In the genomic region with DNA sequence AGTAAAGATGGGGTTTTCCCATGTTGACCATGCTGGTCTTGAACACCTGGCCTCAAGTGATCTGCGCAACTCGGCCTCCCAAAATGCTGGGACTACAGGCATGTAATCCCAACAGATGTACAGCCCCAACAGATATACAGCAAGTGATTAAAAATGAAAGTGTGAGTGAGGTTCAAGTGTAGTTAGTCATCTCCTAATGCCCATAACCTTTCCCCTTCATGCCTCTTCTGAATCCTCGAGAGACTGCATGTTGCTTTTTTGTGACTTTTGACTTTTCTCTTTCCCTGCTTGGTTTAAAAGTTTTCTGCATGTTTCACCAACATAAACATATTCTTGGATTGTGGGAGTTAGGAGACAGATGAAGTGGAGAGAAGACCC, we compare ENCODE assay signal across 19 cellular contexts. TPM values are rescaled to one million over a fixed set of nuclear protein-coding genes. Genes with fewer than 3 reads are reported as not detected.
DNase-seq lines count a peak whose midpoint lies in the region; ATAC-seq, FAIRE-seq and TF ChIP-seq lines count a peak whose summit lies in the region.
"Had no signal": no experiment of that assay in that cellular context is flagged by ENCODE, and none has a peak within 500 bp of the region (broad histone marks: within the 10 kb centered on the region; RNA-seq: fewer than 3 reads in every experiment).

No MANE protein-coding gene starts in this region.

- ATAC-seq in HG03175 (IDR thresholded peaks at IDR 0.05; ENCODE audit: unreplicated experiment) (no peak), GM21367 (IDR thresholded peaks at IDR 0.05; ENCODE audit: unreplicated experiment) (no peak)
- ATAC-seq: GM23338; right cardiac atrium; stimulated activated effector memory CD8-positive, alpha-beta T cell treated with anti-CD3 and anti-CD28 coated beads, Interleukin-12 subunit alpha, Interleukin-12 subunit beta, amount 100 ng/mL, for 72 hours had no signal

- POLR2A ChIA-PET in RWPE1 (lab: Yijun Ruan, JAX; ENCODE audit: low non-redundant PET): no interaction called here

- dilution Hi-C loops in keratinocyte (cut with MboI; ENCODE audit: extremely low pct_ligation_motif_present, low sequenced_read_pairs): no loop called here

- H4K20me1 ChIP-seq in GM23248 (ENCODE audit: insufficient read depth) (no peaks in the 10 kb centered on the region; the same call in 1 of the 2 replicates), keratinocyte (ENCODE audit: control insufficient read depth, extremely low read depth, insufficient read depth, low read length) (no peaks in the 10 kb centered on the region)

- no peak for TF ChIP-seq POLR2A in esophagus muscularis mucosa (IDR thresholded peaks at IDR 0.05; ENCODE audit: low read depth)

- in situ Hi-C loops in GM23248 (cut with MboI): no loop called here

- H3K9me3 ChIP-seq in GM23248 (ENCODE audit: low read depth) (no peaks in the 10 kb centered on the region), keratinocyte (ENCODE audit: control insufficient read depth, low read depth, low read length) (no peaks in the 10 kb centered on the region), esophagus muscularis mucosa (no peaks in the 10 kb centered on the region)
- H3K9me3 ChIP-seq: left ventricle myocardium inferior, testis had no signal

- H3K4me1 ChIP-seq in GM23248 (ENCODE audit: insufficient read depth): peaks cover 53% of the 10 kb centered on the region
- H3K4me1 ChIP-seq in keratinocyte (ENCODE audit: control insufficient read depth, extremely low read depth, insufficient read depth, low read length): peaks cover 25% of the 10 kb centered on the region
- no peaks in the 10 kb centered on the region for H3K4me1 ChIP-seq in esophagus muscularis mucosa
- H3K4me1 ChIP-seq: left ventricle myocardium inferior, testis had no signal

- no peak for FAIRE-seq in keratinocyte (lab: Jason Lieb, UNC)
- FAIRE-seq: GM12892 had no signal

- H3K4me3 ChIP-seq in GM23248: peak overlapping the region; percentile 35
- no peak overlapping the region for H3K4me3 ChIP-seq in keratinocyte (ENCODE audit: control insufficient read depth in 2 of 3, extremely low read depth in 1 of 3, insufficient read depth in 2 of 3, low read depth in 1 of 3, low read length in 3 of 3)
- H3K4me3 ChIP-seq in esophagus muscularis mucosa: no peak overlapping the region
- H3K4me3 ChIP-seq: cardiac muscle cell, GM23338, left ventricle myocardium inferior, testis had no signal

- DNase-seq in DMS53 treated with DMSO at 0.1 percent for 48 hours (lab: John Stamatoyannopoulos, UW; ENCODE audit: unreplicated experiment) (peak; percentile 62), GM23248 (no peak), RWPE1 (ENCODE audit: low spot score) (no peak), keratinocyte (ENCODE audit: low read depth, low spot score) (no peak), esophagus muscularis mucosa (ENCODE audit: extremely low spot score) (no peak), occipital lobe (lab: John Stamatoyannopoulos, UW) (no peak)
- DNase-seq: activated CD4-positive, CD25-positive, alpha-beta regulatory T cell treated with anti-CD3 and anti-CD28 coated beads, Interleukin-2, amount 50 U/mL, for 72 hours; left ventricle myocardium inferior; NCI-H1930; NCI-H345; right cardiac atrium; testis had no signal

- peaks cover 55% of the 10 kb centered on the region for H3F3A ChIP-seq in GM23248 (ENCODE audit: insufficient read depth)

- no peaks in the 10 kb centered on the region for H3K9me2 ChIP-seq in GM23248 (ENCODE audit: insufficient read depth)

- no peak for TF ChIP-seq CTCF in RWPE1 (conservative IDR thresholded peaks at IDR 0.05; ENCODE audit: low read depth)
- no peak for TF ChIP-seq CTCF in keratinocyte (optimal IDR thresholded peaks at IDR 0.05 in 1 of 3, IDR thresholded peaks at IDR 0.05 in 1 of 3, conservative IDR thresholded peaks at IDR 0.05 in 1 of 3; ENCODE audit: extremely low read depth in 1 of 3, insufficient read depth in 2 of 3, low read length in 3 of 3)
- no peak for TF ChIP-seq CTCF in esophagus muscularis mucosa (IDR thresholded peaks at IDR 0.05)

- peak overlapping the region; percentile 56 for H3K27ac ChIP-seq in GM23248
- peak overlapping the region; percentile 75 for H3K27ac ChIP-seq in RWPE1
- H3K27ac ChIP-seq in keratinocyte (ENCODE audit: control insufficient read depth, insufficient read depth, low read length): no peak overlapping the region
- H3K27ac ChIP-seq in esophagus muscularis mucosa (replicated peaks in 1 of 4): no peak overlapping the region
- H3K27ac ChIP-seq: cardiac muscle cell, left ventricle myocardium inferior, testis had no signal

- no peaks in the 10 kb centered on the region for H3K9me1 ChIP-seq in keratinocyte (ENCODE audit: control insufficient read depth, extremely low read depth, insufficient read depth, low read length)

- peaks cover 1% of the 10 kb centered on the region for H3K36me3 ChIP-seq in GM23248 (ENCODE audit: low read depth)
- no peaks in the 10 kb centered on the region for H3K36me3 ChIP-seq in keratinocyte (ENCODE audit: control insufficient read depth in 2 of 2, extremely low read depth in 1 of 2, insufficient read depth in 2 of 2, low read length in 2 of 2)
- no peaks in the 10 kb centered on the region for H3K36me3 ChIP-seq in esophagus muscularis mucosa
- H3K36me3 ChIP-seq: cardiac muscle cell, left ventricle myocardium inferior had no signal

- no peak for TF ChIP-seq EP300 in esophagus muscularis mucosa (IDR thresholded peaks at IDR 0.05)

- intact Hi-C loops in esophagus muscularis mucosa (cut with DNase I): no loop called here

- H3K79me2 ChIP-seq in GM23248 (ENCODE audit: insufficient read depth) (peaks cover 91% of the 10 kb centered on the region), keratinocyte (ENCODE audit: control insufficient read depth, insufficient read depth, low read length) (no peaks in the 10 kb centered on the region)

- H2AFZ ChIP-seq in GM23248: no peak overlapping the region
- no peak overlapping the region for H2AFZ ChIP-seq in keratinocyte (ENCODE audit: control insufficient read depth, low read length)
- H2AFZ ChIP-seq: GM23338 had no signal

- H3K9ac ChIP-seq in GM23248 (0 out of 2 replicates have a peak overlapping the region, but pooled peaks have one; percentile 1), keratinocyte (ENCODE audit: control insufficient read depth, extremely low read depth, insufficient read depth, low read length) (no peak overlapping the region)

- CTCF ChIA-PET in RWPE1 (lab: Yijun Ruan, JAX): interaction anchor here (0.7 kb wide), 1 partner anchor 21 kb away, joined by 3 read pairs; no protein-coding TSS in a partner anchor

- 69 to 71% methylated on average over 3 of the region's 3 CpGs for WGBS in GM23248 (ENCODE audit: low coverage in 1 of 2, low lambda C conversion rate in 2 of 2, missing lambda C conversion rate in 2 of 2), 2 experiments
- WGBS in esophagus muscularis mucosa: 83% methylated on average over 2 of the region's 3 CpGs

- H3K4me2 ChIP-seq in GM23248 (ENCODE audit: unreplicated experiment) (peak overlapping the region; percentile 32), keratinocyte (ENCODE audit: control insufficient read depth, extremely low read depth, insufficient read depth, low read depth, low read length) (peak overlapping the region; percentile 5)
- H3K4me2 ChIP-seq: GM23338 had no signal

- no peaks in the 10 kb centered on the region for H3K27me3 ChIP-seq in GM23248 (replicated peaks; ENCODE audit: insufficient read depth)
- H3K27me3 ChIP-seq in keratinocyte (ENCODE audit: control insufficient read depth, extremely low read depth, insufficient read depth, low read length): no peaks in the 10 kb centered on the region
- H3K27me3 ChIP-seq in esophagus muscularis mucosa: no peaks in the 10 kb centered on the region
- H3K27me3 ChIP-seq: cardiac muscle cell, testis had no signal

RNA-seq across cellular contexts. Expression of a gene that starts 31.2 kb away (rescaled TPM):
- 133 and 145 TPM in 2 replicates for total RNA-seq in GM23248 (2014; rRNA removed; shearing (Covaris generic))
- 69.2 and 73.2 TPM in 2 replicates for polyA plus RNA-seq in GM23248 (2016; fragmentation: Nextera tagmentation; extraction: Ambion mirVana)
- polyA plus RNA-seq in keratinocyte: 0.10 to 0.33 TPM (median 0.17 TPM) in 3 replicates
- polyA plus RNA-seq in keratinocyte (2011; ENCODE audit: low read depth): not detected
- polyA plus RNA-seq in keratinocyte (2011; cell fraction: cytosol; rRNA removed): 0.10 TPM in 1 of 2 replicates, not detected in the other
- not detected in 2 replicates for polyA plus RNA-seq in keratinocyte (2011; cell fraction: nucleus; rRNA removed)
- polyA plus RNA-seq in keratinocyte (2012; ENCODE audit: low replicate concordance): not detected in 2 replicates
- not detected in 3 replicates for polyA minus RNA-seq in keratinocyte
- not detected for polyA minus RNA-seq in keratinocyte (2011; cell fraction: cytosol; rRNA and poly(A)+ RNA removed)
- not detected in 2 replicates for polyA minus RNA-seq in keratinocyte (2011; cell fraction: nucleus; rRNA and poly(A)+ RNA removed)
- 1 to 10 TPM in 3 of 4 donors, under 1 TPM in 1; 0.57 to 3.3 (median 2.8) TPM for total RNA-seq in esophagus muscularis mucosa
- total RNA-seq in occipital lobe: 91.9 TPM
- total RNA-seq: cardiac muscle cell, epithelial cell of proximal tubule had no signal
- polyA plus RNA-seq: cardiac muscle cell had no signal

Comparison
In these comparisons a context has a peak if more than half of its experiments do, and no peak if none do; other contexts are left out.
1. H3K27ac ChIP-seq: peak in GM23248 (single experiment) and RWPE1 (single experiment); none in keratinocyte (single experiment) and esophagus muscularis mucosa (0 of 4).
2. RNA of a gene that starts 31.2 kb away (total RNA-seq): 133 to 145 TPM in GM23248 and 91.9 TPM in occipital lobe (single experiment); 0.57 to 3.3 TPM in esophagus muscularis mucosa; every median in the first group is over 10 times any median in the second.